8 cellular contexts compared by ENCODE assay signal in genomic region chr3:27467545-27467944, GRCh38. TPM values are rescaled to one million over a fixed set of nuclear protein-coding genes. Genes with fewer than 3 reads are reported as not detected.
DNase-seq lines count a peak whose midpoint lies in the region; ATAC-seq and TF ChIP-seq lines count a peak whose summit lies in the region.

No MANE protein-coding gene starts in this region.

- no peaks in the 10 kb centered on the region for H3K27me3 Mint-ChIP-seq in activated CD4-positive, alpha-beta T cell treated with anti-CD3 and anti-CD28 coated beads, Interleukin-2, amount 10 ng/mL, durations not matched to agents 24 days and 14 days

- H3K4me1 ChIP-seq in osteoblast (ENCODE audit: insufficient read depth, low read length): peaks cover 3% of the 10 kb centered on the region

- H3K4me1 Mint-ChIP-seq in activated CD4-positive, alpha-beta T cell treated with anti-CD3 and anti-CD28 coated beads, Interleukin-2, amount 10 ng/mL, durations not matched to agents 24 days and 14 days: peaks cover 6% of the 10 kb centered on the region

- no peak overlapping the region for H3K4me3 ChIP-seq in osteoblast (ENCODE audit: insufficient read depth, low read length)

- H3K36me3 ChIP-seq in osteoblast (ENCODE audit: insufficient read depth, low read length): peaks cover 25% of the 10 kb centered on the region

- H3K36me3 Mint-ChIP-seq in activated CD4-positive, alpha-beta T cell treated with anti-CD3 and anti-CD28 coated beads, Interleukin-2, amount 10 ng/mL, durations not matched to agents 24 days and 14 days (ENCODE audit: low read depth): peaks cover 6% of the 10 kb centered on the region

- TF ChIP-seq CTCF in GM20000 (IDR thresholded peaks at IDR 0.05; ENCODE audit: extremely low read depth, missing control alignments): peak; percentile 17
- peak; percentile 60 for TF ChIP-seq CTCF in osteoblast (IDR thresholded peaks at IDR 0.05; ENCODE audit: extremely low read depth, low read depth, low read length)

- no peaks in the 10 kb centered on the region for H3K9me3 Mint-ChIP-seq in activated CD4-positive, alpha-beta T cell treated with anti-CD3 and anti-CD28 coated beads, Interleukin-2, amount 10 ng/mL, durations not matched to agents 24 days and 14 days

- H3K27me3 ChIP-seq in osteoblast (ENCODE audit: insufficient read depth, low read length): no peaks in the 10 kb centered on the region

- in situ Hi-C loops in SK-MEL-5 (cut with HindIII; ENCODE audit: low pct_unique_long_range_greater_than_20kb, low sequenced_read_pairs): no loop called here

- H3K27ac Mint-ChIP-seq in activated CD4-positive, alpha-beta T cell treated with anti-CD3 and anti-CD28 coated beads, Interleukin-2, amount 10 ng/mL, durations not matched to agents 24 days and 14 days: no peak overlapping the region

- H3K4me3 Mint-ChIP-seq in activated CD4-positive, alpha-beta T cell treated with anti-CD3 and anti-CD28 coated beads, Interleukin-2, amount 10 ng/mL, durations not matched to agents 24 days and 14 days: no peak overlapping the region

- no peak overlapping the region for H2AFZ ChIP-seq in osteoblast (ENCODE audit: low read length)

- H3K79me2 ChIP-seq in osteoblast (ENCODE audit: insufficient read depth, low read length): peaks cover 99% of the 10 kb centered on the region

- peak; percentile 60 for DNase-seq in activated CD4-positive, alpha-beta T cell treated with anti-CD3 and anti-CD28 coated beads, Interleukin-2, amount 10 ng/mL, durations not matched to agents 24 days and 14 days
- no peak for DNase-seq in activated CD4-positive, alpha-beta T cell treated with anti-CD3 and anti-CD28 coated beads for 48 hours
- DNase-seq in GM20000 (ENCODE audit: low spot score): peak; percentile 48
- DNase-seq in SK-MEL-5 (ENCODE audit: low read depth, low spot score): peak; percentile 72
- peak; percentile 42 for DNase-seq in fibroblast of gingiva (ENCODE audit: low read depth)
- peak; percentile 76 for DNase-seq in osteoblast (ENCODE audit: insufficient read length, low spot score, missing footprints)
- DNase-seq in DMS79 treated with DMSO at 0.1 percent for 48 hours (lab: John Stamatoyannopoulos, UW): no peak

- H3K27ac ChIP-seq in osteoblast (ENCODE audit: low read depth, low read length): peak overlapping the region; percentile 40

- H3K9me3 ChIP-seq in osteoblast (ENCODE audit: low read depth, low read length): no peaks in the 10 kb centered on the region

- H4K20me1 ChIP-seq in osteoblast (ENCODE audit: insufficient read depth, low read length): peaks cover 50% of the 10 kb centered on the region

- peak; percentile 68 for ATAC-seq in HG03457 (IDR thresholded peaks at IDR 0.05; ENCODE audit: unreplicated experiment)

- H3K4me2 ChIP-seq in osteoblast (ENCODE audit: insufficient read depth, low read length): peak overlapping the region; percentile 39

- intact Hi-C loops in activated CD4-positive, alpha-beta T cell treated with anti-CD3 and anti-CD28 coated beads, Interleukin-2, amount 10 ng/mL, durations not matched to agents 24 days and 14 days (cut with micrococcal nuclease): loop anchor here (1.0 to 2.0 kb wide), 2 partner anchors 110 to 333 kb away; no protein-coding TSS in a partner anchor

RNA-seq across cellular contexts. Expression of gene SLC4A7, which starts 16.6 kb away (rescaled TPM):
- 65.8 and 69.0 TPM in 2 replicates for total RNA-seq in activated CD4-positive, alpha-beta T cell treated with anti-CD3 and anti-CD28 coated beads, Interleukin-2, amount 10 ng/mL, durations not matched to agents 24 days and 14 days
- total RNA-seq in SK-MEL-5 (2014; rRNA removed; shearing (Covaris generic)): 34.3 and 35.8 TPM in 2 replicates
- 21.3 and 31.4 TPM in 2 replicates for polyA plus RNA-seq in SK-MEL-5 (2015; cell fraction: cytosol; rRNA removed)
- 87.8 and 103 TPM in 2 replicates for polyA plus RNA-seq in SK-MEL-5 (2015; cell fraction: nucleus; rRNA removed)
- total RNA-seq in osteoblast: 203 and 281 TPM in 2 replicates

Comparison
In these comparisons a context has a peak if more than half of its experiments do, and no peak if none do; other contexts are left out.
1. DNase-seq: peak in activated CD4-positive, alpha-beta T cell treated with anti-CD3 and anti-CD28 coated beads, Interleukin-2, amount 10 ng/mL, durations not matched to agents 24 days and 14 days (single experiment), GM20000 (single experiment), SK-MEL-5 (single experiment), fibroblast of gingiva (single experiment) and osteoblast (single experiment); none in activated CD4-positive, alpha-beta T cell treated with anti-CD3 and anti-CD28 coated beads for 48 hours (single experiment) and DMS79 treated with DMSO at 0.1 percent for 48 hours (single experiment).